Comparison of ENCODE assay signal across 1 cellular context in genomic region chr4:173360587-173361221, GRCh38.
TF ChIP-seq lines count a peak whose summit lies in the region.

No MANE protein-coding gene starts in this region.

TF ChIP-seq in GM12878, 131 proteins besides CTCF, POLR2A, EP300 and RAD21:
- TF ChIP-seq TAF1 (IDR thresholded peaks at IDR 0.05; ENCODE audit: borderline replicate concordance, low read depth, low read length) = no peak
- no peak for TF ChIP-seq USF2 (IDR thresholded peaks at IDR 0.05; ENCODE audit: borderline replicate concordance, low read depth, low read length)
- TF ChIP-seq ESRRA (IDR thresholded peaks at IDR 0.05; ENCODE audit: low read length) = no peak
- no peak for TF ChIP-seq NFIC (IDR thresholded peaks at IDR 0.05; ENCODE audit: low read depth, low read length)
- TF ChIP-seq NBN (IDR thresholded peaks at IDR 0.05) = no peak
- no peak for TF ChIP-seq CHD4 (IDR thresholded peaks at IDR 0.05)
- no peak for TF ChIP-seq MTA2 (IDR thresholded peaks at IDR 0.05; ENCODE audit: low read depth)
- TF ChIP-seq, protein P1, sequence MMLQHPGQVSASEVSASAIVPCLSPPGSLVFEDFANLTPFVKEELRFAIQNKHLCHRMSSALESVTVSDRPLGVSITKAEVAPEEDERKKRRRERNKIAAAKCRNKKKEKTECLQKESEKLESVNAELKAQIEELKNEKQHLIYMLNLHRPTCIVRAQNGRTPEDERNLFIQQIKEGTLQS (IDR thresholded peaks at IDR 0.05; ENCODE audit: borderline replicate concordance, extremely low read depth, low read depth, low read length) = no peak
